In the genomic region with DNA sequence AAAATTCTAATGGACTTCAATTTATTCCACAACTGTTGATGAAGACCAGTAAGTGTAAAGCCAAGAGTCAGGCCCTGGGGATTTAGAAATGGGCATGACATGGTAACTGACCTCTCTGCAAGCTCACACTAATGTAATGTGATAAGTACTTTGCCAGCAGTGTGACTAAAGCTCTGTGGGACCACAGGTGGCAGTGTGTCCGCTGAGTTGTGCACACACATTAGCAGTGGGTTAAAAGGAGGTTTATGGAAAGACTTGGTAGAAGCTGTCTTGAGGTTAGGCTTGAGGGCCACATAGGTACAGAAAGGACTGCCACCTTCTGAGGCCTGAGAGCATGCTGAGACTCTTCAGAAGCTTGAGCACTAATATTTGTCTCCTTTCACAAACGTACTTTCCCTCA, we compare ENCODE assay signal across 1 cellular context.
TF ChIP-seq lines count a peak whose summit lies in the region.

No MANE protein-coding gene starts in this region.

TF ChIP-seq in WTC11, 78 proteins besides CTCF, POLR2A, EP300 and RAD21 (continued from another document):
- TF ChIP-seq, protein P1, sequence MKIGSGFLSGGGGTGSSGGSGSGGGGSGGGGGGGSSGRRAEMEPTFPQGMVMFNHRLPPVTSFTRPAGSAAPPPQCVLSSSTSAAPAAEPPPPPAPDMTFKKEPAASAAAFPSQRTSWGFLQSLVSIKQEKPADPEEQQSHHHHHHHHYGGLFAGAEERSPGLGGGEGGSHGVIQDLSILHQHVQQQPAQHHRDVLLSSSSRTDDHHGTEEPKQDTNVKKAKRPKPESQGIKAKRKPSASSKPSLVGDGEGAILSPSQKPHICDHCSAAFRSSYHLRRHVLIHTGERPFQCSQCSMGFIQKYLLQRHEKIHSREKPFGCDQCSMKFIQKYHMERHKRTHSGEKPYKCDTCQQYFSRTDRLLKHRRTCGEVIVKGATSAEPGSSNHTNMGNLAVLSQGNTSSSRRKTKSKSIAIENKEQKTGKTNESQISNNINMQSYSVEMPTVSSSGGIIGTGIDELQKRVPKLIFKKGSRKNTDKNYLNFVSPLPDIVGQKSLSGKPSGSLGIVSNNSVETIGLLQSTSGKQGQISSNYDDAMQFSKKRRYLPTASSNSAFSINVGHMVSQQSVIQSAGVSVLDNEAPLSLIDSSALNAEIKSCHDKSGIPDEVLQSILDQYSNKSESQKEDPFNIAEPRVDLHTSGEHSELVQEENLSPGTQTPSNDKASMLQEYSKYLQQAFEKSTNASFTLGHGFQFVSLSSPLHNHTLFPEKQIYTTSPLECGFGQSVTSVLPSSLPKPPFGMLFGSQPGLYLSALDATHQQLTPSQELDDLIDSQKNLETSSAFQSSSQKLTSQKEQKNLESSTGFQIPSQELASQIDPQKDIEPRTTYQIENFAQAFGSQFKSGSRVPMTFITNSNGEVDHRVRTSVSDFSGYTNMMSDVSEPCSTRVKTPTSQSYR (CRISPR knock-in tag; IDR thresholded peaks at IDR 0.05) = no peak
- TF ChIP-seq, protein P2, sequence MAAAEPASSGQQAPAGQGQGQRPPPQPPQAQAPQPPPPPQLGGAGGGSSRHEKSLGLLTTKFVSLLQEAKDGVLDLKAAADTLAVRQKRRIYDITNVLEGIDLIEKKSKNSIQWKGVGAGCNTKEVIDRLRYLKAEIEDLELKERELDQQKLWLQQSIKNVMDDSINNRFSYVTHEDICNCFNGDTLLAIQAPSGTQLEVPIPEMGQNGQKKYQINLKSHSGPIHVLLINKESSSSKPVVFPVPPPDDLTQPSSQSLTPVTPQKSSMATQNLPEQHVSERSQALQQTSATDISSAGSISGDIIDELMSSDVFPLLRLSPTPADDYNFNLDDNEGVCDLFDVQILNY (CRISPR knock-in tag; IDR thresholded peaks at IDR 0.05) = no peak
- TF ChIP-seq, protein P3, sequence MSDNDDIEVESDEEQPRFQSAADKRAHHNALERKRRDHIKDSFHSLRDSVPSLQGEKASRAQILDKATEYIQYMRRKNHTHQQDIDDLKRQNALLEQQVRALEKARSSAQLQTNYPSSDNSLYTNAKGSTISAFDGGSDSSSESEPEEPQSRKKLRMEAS (CRISPR knock-in tag; IDR thresholded peaks at IDR 0.05) = no peak
- TF ChIP-seq, protein P4, sequence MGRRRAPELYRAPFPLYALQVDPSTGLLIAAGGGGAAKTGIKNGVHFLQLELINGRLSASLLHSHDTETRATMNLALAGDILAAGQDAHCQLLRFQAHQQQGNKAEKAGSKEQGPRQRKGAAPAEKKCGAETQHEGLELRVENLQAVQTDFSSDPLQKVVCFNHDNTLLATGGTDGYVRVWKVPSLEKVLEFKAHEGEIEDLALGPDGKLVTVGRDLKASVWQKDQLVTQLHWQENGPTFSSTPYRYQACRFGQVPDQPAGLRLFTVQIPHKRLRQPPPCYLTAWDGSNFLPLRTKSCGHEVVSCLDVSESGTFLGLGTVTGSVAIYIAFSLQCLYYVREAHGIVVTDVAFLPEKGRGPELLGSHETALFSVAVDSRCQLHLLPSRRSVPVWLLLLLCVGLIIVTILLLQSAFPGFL (CRISPR knock-in tag; IDR thresholded peaks at IDR 0.05; ENCODE audit: borderline replicate concordance) = no peak
- TF ChIP-seq, protein P5, sequence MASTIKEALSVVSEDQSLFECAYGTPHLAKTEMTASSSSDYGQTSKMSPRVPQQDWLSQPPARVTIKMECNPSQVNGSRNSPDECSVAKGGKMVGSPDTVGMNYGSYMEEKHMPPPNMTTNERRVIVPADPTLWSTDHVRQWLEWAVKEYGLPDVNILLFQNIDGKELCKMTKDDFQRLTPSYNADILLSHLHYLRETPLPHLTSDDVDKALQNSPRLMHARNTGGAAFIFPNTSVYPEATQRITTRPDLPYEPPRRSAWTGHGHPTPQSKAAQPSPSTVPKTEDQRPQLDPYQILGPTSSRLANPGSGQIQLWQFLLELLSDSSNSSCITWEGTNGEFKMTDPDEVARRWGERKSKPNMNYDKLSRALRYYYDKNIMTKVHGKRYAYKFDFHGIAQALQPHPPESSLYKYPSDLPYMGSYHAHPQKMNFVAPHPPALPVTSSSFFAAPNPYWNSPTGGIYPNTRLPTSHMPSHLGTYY (CRISPR knock-in tag; IDR thresholded peaks at IDR 0.05) = no peak
- TF ChIP-seq ZBTB21 (CRISPR knock-in tag; IDR thresholded peaks at IDR 0.05; ENCODE audit: borderline replicate concordance) (no peak), JAZF1 (CRISPR knock-in tag; IDR thresholded peaks at IDR 0.05) (no peak), CREB1 (CRISPR knock-in tag; IDR thresholded peaks at IDR 0.05) (no peak), SMAD4 (CRISPR knock-in tag; IDR thresholded peaks at IDR 0.05) (no peak), GABPB1 (CRISPR knock-in tag; IDR thresholded peaks at IDR 0.05) (no peak), ZNF671 (CRISPR knock-in tag; IDR thresholded peaks at IDR 0.05) (no peak)
- TF ChIP-seq, protein P6, sequence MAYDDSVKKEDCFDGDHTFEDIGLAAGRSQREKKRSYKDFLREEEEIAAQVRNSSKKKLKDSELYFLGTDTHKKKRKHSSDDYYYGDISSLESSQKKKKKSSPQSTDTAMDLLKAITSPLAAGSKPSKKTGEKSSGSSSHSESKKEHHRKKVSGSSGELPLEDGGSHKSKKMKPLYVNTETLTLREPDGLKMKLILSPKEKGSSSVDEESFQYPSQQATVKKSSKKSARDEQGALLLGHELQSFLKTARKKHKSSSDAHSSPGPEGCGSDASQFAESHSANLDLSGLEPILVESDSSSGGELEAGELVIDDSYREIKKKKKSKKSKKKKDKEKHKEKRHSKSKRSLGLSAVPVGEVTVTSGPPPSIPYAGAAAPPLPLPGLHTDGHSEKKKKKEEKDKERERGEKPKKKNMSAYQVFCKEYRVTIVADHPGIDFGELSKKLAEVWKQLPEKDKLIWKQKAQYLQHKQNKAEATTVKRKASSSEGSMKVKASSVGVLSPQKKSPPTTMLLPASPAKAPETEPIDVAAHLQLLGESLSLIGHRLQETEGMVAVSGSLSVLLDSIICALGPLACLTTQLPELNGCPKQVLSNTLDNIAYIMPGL (CRISPR knock-in tag; IDR thresholded peaks at IDR 0.05) = no peak
- TF ChIP-seq, protein P7, sequence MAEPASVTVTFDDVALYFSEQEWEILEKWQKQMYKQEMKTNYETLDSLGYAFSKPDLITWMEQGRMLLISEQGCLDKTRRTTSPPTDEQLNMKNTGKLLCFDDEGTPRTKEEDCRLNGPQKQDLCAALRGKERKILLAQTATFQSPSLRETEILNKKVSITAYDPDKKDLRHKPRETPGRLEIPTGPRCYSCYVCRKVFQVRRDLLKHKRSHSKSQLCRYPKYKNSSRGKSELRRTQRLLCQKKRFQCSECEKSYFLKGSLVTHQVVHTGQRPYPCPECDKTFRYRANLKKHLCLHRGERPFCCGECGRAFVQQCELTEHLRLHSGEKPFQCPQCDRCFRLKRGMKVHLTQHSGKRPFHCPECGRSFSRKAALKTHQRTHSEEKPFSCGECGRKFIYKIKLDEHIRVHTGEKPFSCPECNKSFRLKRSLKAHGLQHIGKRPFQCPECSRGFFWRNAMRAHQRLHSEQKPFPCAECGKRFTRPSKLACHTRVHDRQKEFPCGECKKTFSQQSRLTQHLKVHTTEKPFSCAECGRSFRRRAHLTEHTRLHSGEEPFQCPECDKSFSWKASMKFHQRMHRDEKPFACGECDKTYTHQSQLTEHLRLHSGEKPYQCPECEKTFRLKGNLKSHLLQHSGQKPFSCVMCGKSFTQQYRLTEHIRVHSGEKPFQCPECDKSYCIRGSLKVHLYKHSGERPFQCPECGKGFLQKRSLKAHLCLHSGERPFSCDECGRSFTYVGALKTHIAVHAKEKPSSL (CRISPR knock-in tag; conservative IDR thresholded peaks at IDR 0.05) = no peak
